ENCODE assay signal across 8 cellular contexts in the genomic region with DNA sequence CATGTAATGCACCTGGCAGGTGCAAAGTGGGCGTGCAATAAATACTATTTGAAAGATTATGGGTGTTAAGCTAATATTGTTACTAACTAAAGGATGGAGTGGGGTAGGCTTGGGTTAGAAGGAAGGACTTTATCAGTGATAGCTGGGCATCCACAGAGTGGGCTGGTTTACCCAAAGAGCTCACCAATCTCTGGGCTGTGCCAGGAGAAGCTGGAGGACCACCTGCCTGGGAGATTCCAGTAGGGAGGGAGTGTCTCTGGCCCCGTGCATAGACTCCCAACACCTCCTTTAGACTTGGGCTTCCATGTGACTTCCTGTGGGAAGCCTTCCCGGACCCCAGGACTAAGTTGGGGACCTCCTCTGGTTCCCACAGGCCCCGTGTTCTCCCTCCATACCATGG. TPM values are rescaled to one million over a fixed set of nuclear protein-coding genes. Genes with fewer than 3 reads are reported as not detected.
DNase-seq lines count a peak whose midpoint lies in the region; ATAC-seq, FAIRE-seq and TF ChIP-seq lines count a peak whose summit lies in the region.
"Had no signal": no experiment of that assay in that cellular context is flagged by ENCODE, and none has a peak within 500 bp of the region (broad histone marks: within the 10 kb centered on the region; RNA-seq: fewer than 3 reads in every experiment).

No MANE protein-coding gene starts in this region.

- dilution Hi-C loops in keratinocyte (cut with MboI; ENCODE audit: extremely low pct_ligation_motif_present, low sequenced_read_pairs), result no loop called here

- no peaks in the 10 kb centered on the region for H4K20me1 ChIP-seq in keratinocyte (ENCODE audit: control insufficient read depth, extremely low read depth, insufficient read depth, low read length)

- H3K4me1 Mint-ChIP-seq in CD4-positive, CD25-positive, alpha-beta regulatory T cell, result peaks cover 0 to 22% (median 14%) of the 10 kb centered on the region in 4 donors

- H3K79me2 ChIP-seq in keratinocyte (ENCODE audit: control insufficient read depth, insufficient read depth, low read length), result no peaks in the 10 kb centered on the region

- H3K27ac Mint-ChIP-seq in CD4-positive, CD25-positive, alpha-beta regulatory T cell, result peak overlapping the region in 2 of 3 donors; percentile 56 to 71
- H3K27ac Mint-ChIP-seq: activated naive CD8-positive, alpha-beta T cell had no signal

- H3K4me3 ChIP-seq in CD4-positive, CD25-positive, alpha-beta regulatory T cell (ENCODE audit: low read depth, low read length), result no peak overlapping the region
- H3K4me3 ChIP-seq in keratinocyte (ENCODE audit: control insufficient read depth in 2 of 3, extremely low read depth in 1 of 3, insufficient read depth in 2 of 3, low read depth in 1 of 3, low read length in 3 of 3), result no peak overlapping the region

- H3K27me3 ChIP-seq in CD4-positive, CD25-positive, alpha-beta regulatory T cell (ENCODE audit: control insufficient read depth, insufficient read depth, low read length), result no peaks in the 10 kb centered on the region
- no peaks in the 10 kb centered on the region for H3K27me3 ChIP-seq in keratinocyte (ENCODE audit: control insufficient read depth, extremely low read depth, insufficient read depth, low read length)

- H3K36me3 ChIP-seq in CD4-positive, CD25-positive, alpha-beta regulatory T cell (ENCODE audit: control insufficient read depth, insufficient read depth, low read length), result no peaks in the 10 kb centered on the region
- H3K36me3 ChIP-seq in KOPT-K1 (ENCODE audit: insufficient read depth, low read length) (no peaks in the 10 kb centered on the region), keratinocyte (ENCODE audit: control insufficient read depth in 2 of 2, extremely low read depth in 1 of 2, insufficient read depth in 2 of 2, low read length in 2 of 2) (no peaks in the 10 kb centered on the region)

- FAIRE-seq in keratinocyte (lab: Jason Lieb, UNC), result no peak
- FAIRE-seq: D721Med had no signal

- H3K9ac ChIP-seq in keratinocyte (ENCODE audit: control insufficient read depth, extremely low read depth, insufficient read depth, low read length), result no peak overlapping the region

- H3K27me3 Mint-ChIP-seq in CD4-positive, CD25-positive, alpha-beta regulatory T cell, result peaks cover 4% of the 10 kb centered on the region
- H3K27me3 Mint-ChIP-seq: activated naive CD8-positive, alpha-beta T cell had no signal

- DNase-seq in CD4-positive, CD25-positive, alpha-beta regulatory T cell, result no peak
- DNase-seq in keratinocyte (ENCODE audit: low read depth, low spot score), result no peak
- no peak for DNase-seq in NOMO-1 (lab: John Stamatoyannopoulos, UW; ENCODE audit: unreplicated experiment in 2 of 2)
- no peak for DNase-seq in AML-193 (lab: John Stamatoyannopoulos, UW)
- DNase-seq in NCI-H2171 treated with DMSO at 0.1 percent for 48 hours (lab: John Stamatoyannopoulos, UW), result no peak

- H3K9me3 Mint-ChIP-seq in CD4-positive, CD25-positive, alpha-beta regulatory T cell, result peaks cover 0 to 3% (median 0%) of the 10 kb centered on the region in 7 donors

- H3K27ac ChIP-seq in CD4-positive, CD25-positive, alpha-beta regulatory T cell (ENCODE audit: insufficient read depth, low read length, poor library complexity, severe bottlenecking), result no peak overlapping the region
- H3K27ac ChIP-seq in KOPT-K1 (ENCODE audit: low read depth, low read length, poor library complexity, severe bottlenecking), result peak overlapping the region; percentile 91
- H3K27ac ChIP-seq in keratinocyte (ENCODE audit: control insufficient read depth, insufficient read depth, low read length), result no peak overlapping the region

- H3K4me2 ChIP-seq in keratinocyte (ENCODE audit: control insufficient read depth, extremely low read depth, insufficient read depth, low read depth, low read length), result peak overlapping the region; percentile 85

- peak overlapping the region in 1 of 4 donors; percentile 54 for H3K4me3 Mint-ChIP-seq in CD4-positive, CD25-positive, alpha-beta regulatory T cell
- H3K4me3 Mint-ChIP-seq: activated naive CD8-positive, alpha-beta T cell had no signal

- no peaks in the 10 kb centered on the region for H3K9me1 ChIP-seq in keratinocyte (ENCODE audit: control insufficient read depth, extremely low read depth, insufficient read depth, low read length)

- H3K9me3 ChIP-seq in CD4-positive, CD25-positive, alpha-beta regulatory T cell (ENCODE audit: control insufficient read depth in 2 of 2, low read length in 2 of 2), result no peaks in the 10 kb centered on the region
- H3K9me3 ChIP-seq in KOPT-K1 (ENCODE audit: insufficient read depth, low read length, poor library complexity, severe bottlenecking), result no peaks in the 10 kb centered on the region
- H3K9me3 ChIP-seq in keratinocyte (ENCODE audit: control insufficient read depth, low read depth, low read length), result no peaks in the 10 kb centered on the region

- no peak overlapping the region for H2AFZ ChIP-seq in keratinocyte (ENCODE audit: control insufficient read depth, low read length)

- no peak for TF ChIP-seq CTCF in keratinocyte (optimal IDR thresholded peaks at IDR 0.05 in 1 of 3, IDR thresholded peaks at IDR 0.05 in 1 of 3, conservative IDR thresholded peaks at IDR 0.05 in 1 of 3; ENCODE audit: extremely low read depth in 1 of 3, insufficient read depth in 2 of 3, low read length in 3 of 3)

- peaks cover 20% of the 10 kb centered on the region for H3K4me1 ChIP-seq in CD4-positive, CD25-positive, alpha-beta regulatory T cell (ENCODE audit: control insufficient read depth, insufficient read depth, low read length, poor library complexity, severe bottlenecking)
- peaks cover 23% of the 10 kb centered on the region for H3K4me1 ChIP-seq in keratinocyte (ENCODE audit: control insufficient read depth, extremely low read depth, insufficient read depth, low read length)

- no peak for ATAC-seq in CD4-positive, CD25-positive, alpha-beta regulatory T cell (ENCODE audit: low read depth in 2 of 2)

- H3K36me3 Mint-ChIP-seq in CD4-positive, CD25-positive, alpha-beta regulatory T cell, result no peaks in the 10 kb centered on the region
- H3K36me3 Mint-ChIP-seq: activated naive CD8-positive, alpha-beta T cell had no signal

RNA-seq across cellular contexts. Expression of gene URM1, which starts 5.6 kb away (rescaled TPM):
- total RNA-seq in CD4-positive, CD25-positive, alpha-beta regulatory T cell, result 46.2 TPM
- 10 to 100 TPM; 47.4 to 60.7 (median 53.2) TPM for polyA plus RNA-seq in CD4-positive, CD25-positive, alpha-beta regulatory T cell
- polyA plus RNA-seq in keratinocyte, result 29.1 to 32.4 TPM (median 31.1 TPM) in 3 replicates
- 16.3 TPM for polyA plus RNA-seq in keratinocyte (2011; ENCODE audit: low read depth)
- polyA plus RNA-seq in keratinocyte (2011; cell fraction: cytosol; rRNA removed), result 36.1 and 42.7 TPM in 2 replicates
- 26.5 and 29.4 TPM in 2 replicates for polyA plus RNA-seq in keratinocyte (2011; cell fraction: nucleus; rRNA removed)
- 32.5 and 33.6 TPM in 2 replicates for polyA plus RNA-seq in keratinocyte (2012; ENCODE audit: low replicate concordance)
- 28.4 to 49.4 TPM (median 35.9 TPM) in 3 replicates for polyA minus RNA-seq in keratinocyte
- 29.2 TPM for polyA minus RNA-seq in keratinocyte (2011; cell fraction: cytosol; rRNA and poly(A)+ RNA removed)
- polyA minus RNA-seq in keratinocyte (2011; cell fraction: nucleus; rRNA and poly(A)+ RNA removed), result 6.3 and 6.9 TPM in 2 replicates

RNA-seq across cellular contexts. Expression of gene SLC27A4, which starts 25.2 kb away (rescaled TPM):
- 8.6 TPM for total RNA-seq in CD4-positive, CD25-positive, alpha-beta regulatory T cell
- polyA plus RNA-seq in CD4-positive, CD25-positive, alpha-beta regulatory T cell, result 1 to 10 TPM; 5.5 to 8.7 (median 6.4) TPM
- 17.3 to 30.2 TPM (median 21.4 TPM) in 3 replicates for polyA plus RNA-seq in keratinocyte
- polyA plus RNA-seq in keratinocyte (2011; ENCODE audit: low read depth), result 13.3 TPM
- polyA plus RNA-seq in keratinocyte (2011; cell fraction: cytosol; rRNA removed), result 13.4 and 25.3 TPM in 2 replicates
- polyA plus RNA-seq in keratinocyte (2011; cell fraction: nucleus; rRNA removed), result 44.0 and 48.8 TPM in 2 replicates
- polyA plus RNA-seq in keratinocyte (2012; ENCODE audit: low replicate concordance), result 34.4 and 36.0 TPM in 2 replicates
- polyA minus RNA-seq in keratinocyte, result 31.8 to 73.8 TPM (median 32.6 TPM) in 3 replicates
- 48.5 TPM for polyA minus RNA-seq in keratinocyte (2011; cell fraction: cytosol; rRNA and poly(A)+ RNA removed)
- 54.5 and 59.6 TPM in 2 replicates for polyA minus RNA-seq in keratinocyte (2011; cell fraction: nucleus; rRNA and poly(A)+ RNA removed)

RNA-seq across cellular contexts. Expression of gene COQ4, which starts 42.9 kb away (rescaled TPM):
- 30.4 TPM for total RNA-seq in CD4-positive, CD25-positive, alpha-beta regulatory T cell
- 10 to 100 TPM; 30.4 to 41.3 (median 33.8) TPM for polyA plus RNA-seq in CD4-positive, CD25-positive, alpha-beta regulatory T cell
- polyA plus RNA-seq in keratinocyte, result 32.6 to 39.8 TPM (median 33.4 TPM) in 3 replicates
- polyA plus RNA-seq in keratinocyte (2011; ENCODE audit: low read depth), result 9.3 TPM
- polyA plus RNA-seq in keratinocyte (2011; cell fraction: cytosol; rRNA removed), result 20.0 and 33.2 TPM in 2 replicates
- polyA plus RNA-seq in keratinocyte (2011; cell fraction: nucleus; rRNA removed), result 62.1 and 78.2 TPM in 2 replicates
- 30.5 and 33.2 TPM in 2 replicates for polyA plus RNA-seq in keratinocyte (2012; ENCODE audit: low replicate concordance)
- polyA minus RNA-seq in keratinocyte, result 24.2 to 32.6 TPM (median 31.0 TPM) in 3 replicates
- polyA minus RNA-seq in keratinocyte (2011; cell fraction: cytosol; rRNA and poly(A)+ RNA removed), result 33.8 TPM
- 18.9 and 26.2 TPM in 2 replicates for polyA minus RNA-seq in keratinocyte (2011; cell fraction: nucleus; rRNA and poly(A)+ RNA removed)

RNA-seq across cellular contexts. Expression of gene TRUB2, which starts 43.3 kb away (rescaled TPM):
- total RNA-seq in CD4-positive, CD25-positive, alpha-beta regulatory T cell, result 8.2 TPM
- polyA plus RNA-seq in CD4-positive, CD25-positive, alpha-beta regulatory T cell, result 10 to 100 TPM; 21.7 to 26.8 (median 24.3) TPM
- 15.5 to 25.8 TPM (median 17.2 TPM) in 3 replicates for polyA plus RNA-seq in keratinocyte
- 12.6 TPM for polyA plus RNA-seq in keratinocyte (2011; ENCODE audit: low read depth)
- 12.7 and 14.5 TPM in 2 replicates for polyA plus RNA-seq in keratinocyte (2011; cell fraction: cytosol; rRNA removed)
- polyA plus RNA-seq in keratinocyte (2011; cell fraction: nucleus; rRNA removed), result 13.6 and 14.5 TPM in 2 replicates
- polyA plus RNA-seq in keratinocyte (2012; ENCODE audit: low replicate concordance), result 17.4 and 26.2 TPM in 2 replicates
- polyA minus RNA-seq in keratinocyte, result 17.7 to 27.2 TPM (median 22.5 TPM) in 3 replicates
- 13.8 TPM for polyA minus RNA-seq in keratinocyte (2011; cell fraction: cytosol; rRNA and poly(A)+ RNA removed)
- 9.0 and 10.5 TPM in 2 replicates for polyA minus RNA-seq in keratinocyte (2011; cell fraction: nucleus; rRNA and poly(A)+ RNA removed)

RNA-seq across cellular contexts. Expression of gene CERCAM, which starts 55.1 kb away (rescaled TPM):
- total RNA-seq in CD4-positive, CD25-positive, alpha-beta regulatory T cell, result 0.12 TPM
- polyA plus RNA-seq in CD4-positive, CD25-positive, alpha-beta regulatory T cell, result not detected
- polyA plus RNA-seq in keratinocyte, result 15.9 to 39.7 TPM (median 25.9 TPM) in 3 replicates
- 11.3 TPM for polyA plus RNA-seq in keratinocyte (2011; ENCODE audit: low read depth)
- polyA plus RNA-seq in keratinocyte (2011; cell fraction: cytosol; rRNA removed), result 15.2 and 27.3 TPM in 2 replicates
- polyA plus RNA-seq in keratinocyte (2011; cell fraction: nucleus; rRNA removed), result 32.0 and 44.1 TPM in 2 replicates
- 12.0 and 23.8 TPM in 2 replicates for polyA plus RNA-seq in keratinocyte (2012; ENCODE audit: low replicate concordance)
- 10.1 to 38.8 TPM (median 35.6 TPM) in 3 replicates for polyA minus RNA-seq in keratinocyte
- polyA minus RNA-seq in keratinocyte (2011; cell fraction: cytosol; rRNA and poly(A)+ RNA removed), result 57.9 TPM
- 35.7 and 36.8 TPM in 2 replicates for polyA minus RNA-seq in keratinocyte (2011; cell fraction: nucleus; rRNA and poly(A)+ RNA removed)
